18 cellular contexts compared by ENCODE assay signal in genomic region chr14:105258846-105259245, GRCh38. TPM values are rescaled to one million over a fixed set of nuclear protein-coding genes. Genes with fewer than 3 reads are reported as not detected.
DNase-seq lines count a peak whose midpoint lies in the region; ATAC-seq and TF ChIP-seq lines count a peak whose summit lies in the region.
"Had no signal": no experiment of that assay in that cellular context is flagged by ENCODE, and none has a peak within 500 bp of the region (broad histone marks: within the 10 kb centered on the region; RNA-seq: fewer than 3 reads in every experiment).

No MANE protein-coding gene starts in this region.

- H4K20me1 ChIP-seq in mammary epithelial cell (ENCODE audit: insufficient read depth, low read length) = no peaks in the 10 kb centered on the region

- TF ChIP-seq CTCF in astrocyte of the spinal cord (IDR thresholded peaks at IDR 0.05; ENCODE audit: low read depth, low read length) (no peak), left lung (IDR thresholded peaks at IDR 0.05) (no peak), mammary epithelial cell (conservative IDR thresholded peaks at IDR 0.05 in 1 of 2, IDR thresholded peaks at IDR 0.05 in 1 of 2; ENCODE audit: extremely low read depth in 1 of 2, insufficient read depth in 1 of 2, low read depth in 1 of 2, low read length in 2 of 2) (no peak)

- H3K79me2 ChIP-seq in mammary epithelial cell (ENCODE audit: insufficient read depth, low read length) = peaks cover 3% of the 10 kb centered on the region

- DNase-seq in COLO668 (lab: John Stamatoyannopoulos, UW; ENCODE audit: unreplicated experiment) = peak; percentile 62
- peak; percentile 34 to 54 for DNase-seq in HAP-1 (ENCODE audit: low spot score in 2 of 2)
- peak; percentile 14 for DNase-seq in astrocyte of the spinal cord (ENCODE audit: low read depth, low spot score)
- peak in 1 of 2 donors; percentile 52 for DNase-seq in left lung
- DNase-seq in NCI-H82 (lab: John Stamatoyannopoulos, UW) = no peak
- DNase-seq in activated CD4-positive, alpha-beta T cell treated with anti-CD3 and anti-CD28 coated beads for 1 hour = no peak
- DNase-seq in NCI-H2107 treated with DMSO at 0.1 percent for 48 hours (lab: John Stamatoyannopoulos, UW; ENCODE audit: unreplicated experiment) = no peak
- no peak for DNase-seq in mammary epithelial cell
- DNase-seq: activated naive CD4-positive, alpha-beta T cell treated with anti-CD3 and anti-CD28 coated beads, Interleukin-2, amount 50 U/mL, for 16 hours; activated T-cell treated with anti-CD3 and anti-CD28 coated beads, Interleukin-2, amount 50 U/mL, for 72 hours; aorta; heart left ventricle; Karpas-422; occipital lobe; retina; spleen had no signal

- in situ Hi-C loops in HAP-1 (cut with MboI; ENCODE audit: low sequenced_read_pairs) = no loop called here
- in situ Hi-C loops in astrocyte of the spinal cord (cut with HindIII; ENCODE audit: low sequenced_read_pairs) = no loop called here
- in situ Hi-C loops in mammary epithelial cell (cut with MboI; ENCODE audit: low sequenced_read_pairs in 2 of 2) = no loop called here

- no peak overlapping the region for H3K9ac ChIP-seq in mammary epithelial cell (ENCODE audit: insufficient read depth, low read length)

- H3K4me2 ChIP-seq in mammary epithelial cell (ENCODE audit: insufficient read depth, low read depth, low read length) = no peak overlapping the region

- ATAC-seq in left lung = peak; percentile 74
- ATAC-seq: activated CD4-positive, CD25-positive, alpha-beta regulatory T cell treated with anti-CD3 and anti-CD28 coated beads, Interleukin-2, amount 50 U/mL, for 24 hours; activated T-cell treated with anti-CD3 and anti-CD28 coated beads, Interleukin-2, amount 50 U/mL, for 72 hours; heart left ventricle had no signal

- no peaks in the 10 kb centered on the region; the same call in none of the 2 replicates for H3K4me1 ChIP-seq in HAP-1
- no peaks in the 10 kb centered on the region for H3K4me1 ChIP-seq in left lung
- no peaks in the 10 kb centered on the region for H3K4me1 ChIP-seq in mammary epithelial cell (ENCODE audit: insufficient read depth, low read length)

- H3K27me3 ChIP-seq in HAP-1 (ENCODE audit: low read depth) (no peaks in the 10 kb centered on the region), left lung (no peaks in the 10 kb centered on the region), mammary epithelial cell (ENCODE audit: insufficient read depth, low read length) (no peaks in the 10 kb centered on the region)
- H3K27me3 ChIP-seq: heart left ventricle, spleen had no signal

- dilution Hi-C loops in mammary epithelial cell (cut with HindIII; ENCODE audit: low sequenced_read_pairs) = no loop called here

- BruUV-seq in mammary epithelial cell (replicated peaks; lab: Mats Ljungman, UMichigan) = no TSS peak

- intact Hi-C loops in left lung (cut with DNase I) = no loop called here
- intact Hi-C loops in mammary epithelial cell (cut with micrococcal nuclease) = no loop called here

- WGBS in mammary epithelial cell (ENCODE audit: low coverage, missing lambda C conversion rate) = 94% methylated on average over 7 of the region's 7 CpGs

- no peak overlapping the region for H2AFZ ChIP-seq in mammary epithelial cell (ENCODE audit: low read depth, low read length)

- H3K27ac ChIP-seq in left lung = no peak overlapping the region
- no peak overlapping the region for H3K27ac ChIP-seq in mammary epithelial cell (ENCODE audit: insufficient read depth, low read depth, low read length)
- H3K27ac ChIP-seq: heart left ventricle, RWPE1, spleen had no signal

- H3K4me3 ChIP-seq in HAP-1 = no peak overlapping the region
- H3K4me3 ChIP-seq in astrocyte of the spinal cord (ENCODE audit: low read depth, low read length) = no peak overlapping the region
- H3K4me3 ChIP-seq in left lung = no peak overlapping the region
- H3K4me3 ChIP-seq in mammary epithelial cell (replicated peaks in 1 of 3; ENCODE audit: insufficient read depth in 1 of 3, low read depth in 2 of 3, low read length in 3 of 3) = no peak overlapping the region
- H3K4me3 ChIP-seq: heart left ventricle, spleen had no signal

- H3K9me3 ChIP-seq in HAP-1 = no peaks in the 10 kb centered on the region
- no peaks in the 10 kb centered on the region for H3K9me3 ChIP-seq in left lung
- H3K9me3 ChIP-seq in mammary epithelial cell (replicated peaks; ENCODE audit: insufficient read depth, low read length) = no peaks in the 10 kb centered on the region
- H3K9me3 ChIP-seq: heart left ventricle, spleen had no signal

- H3K36me3 ChIP-seq in HAP-1 (replicated peaks) (no peaks in the 10 kb centered on the region), left lung (peaks cover 0 to 32% of the 10 kb centered on the region in 2 donors), mammary epithelial cell (ENCODE audit: insufficient read depth, low read length) (no peaks in the 10 kb centered on the region)

- CTCF ChIA-PET in mammary epithelial cell (lab: Charles Lee; ENCODE audit: low non-redundant PET) = no interaction called here

RNA-seq across cellular contexts. Expression of gene BTBD6, which starts 10.5 kb away (rescaled TPM):
- 10 to 100 TPM; 45.4 to 52.6 TPM for total RNA-seq in left lung
- 10 to 100 TPM; 37.0 to 48.0 TPM for total RNA-seq in mammary epithelial cell
- polyA plus RNA-seq in mammary epithelial cell = 45.9 TPM
- 54.2 TPM for polyA minus RNA-seq in mammary epithelial cell

RNA-seq across cellular contexts. Expression of gene BRF1, which starts 42.0 kb away (rescaled TPM):
- 10 to 100 TPM; 32.7 to 33.6 TPM for total RNA-seq in left lung
- total RNA-seq in mammary epithelial cell = 10 to 100 TPM; 31.4 to 37.0 TPM
- 11.3 TPM for polyA plus RNA-seq in mammary epithelial cell
- 13.2 TPM for polyA minus RNA-seq in mammary epithelial cell

RNA-seq across cellular contexts. Expression of gene PACS2, which starts 55.7 kb away (rescaled TPM):
- total RNA-seq in left lung (10 to 100 TPM; 69.7 to 77.2 TPM), mammary epithelial cell (10 to 100 TPM; 42.7 to 55.3 TPM)
- 28.5 TPM for polyA plus RNA-seq in mammary epithelial cell
- 27.9 TPM for polyA minus RNA-seq in mammary epithelial cell

Comparison
In these comparisons a context has a peak if more than half of its experiments do, and no peak if none do; other contexts are left out.
1. DNase-seq: peak in COLO668 (single experiment), HAP-1 (2 of 2) and astrocyte of the spinal cord (single experiment); none in NCI-H82 (single experiment), activated CD4-positive, alpha-beta T cell treated with anti-CD3 and anti-CD28 coated beads for 1 hour (single experiment), NCI-H2107 treated with DMSO at 0.1 percent for 48 hours (single experiment) and mammary epithelial cell (single experiment).